Comparison of ENCODE assay signal across 1 cellular context in genomic region chr10:77045046-77045445, GRCh38.
TF ChIP-seq lines count a peak whose summit lies in the region.

No MANE protein-coding gene starts in this region.

TF ChIP-seq in H1, 55 proteins besides CTCF, POLR2A, EP300 and RAD21 (continued from another document):
- TF ChIP-seq KDM4A (IDR thresholded peaks at IDR 0.05; ENCODE audit: low read depth, low read length, severe bottlenecking), result no peak
- TF ChIP-seq, protein P1, sequence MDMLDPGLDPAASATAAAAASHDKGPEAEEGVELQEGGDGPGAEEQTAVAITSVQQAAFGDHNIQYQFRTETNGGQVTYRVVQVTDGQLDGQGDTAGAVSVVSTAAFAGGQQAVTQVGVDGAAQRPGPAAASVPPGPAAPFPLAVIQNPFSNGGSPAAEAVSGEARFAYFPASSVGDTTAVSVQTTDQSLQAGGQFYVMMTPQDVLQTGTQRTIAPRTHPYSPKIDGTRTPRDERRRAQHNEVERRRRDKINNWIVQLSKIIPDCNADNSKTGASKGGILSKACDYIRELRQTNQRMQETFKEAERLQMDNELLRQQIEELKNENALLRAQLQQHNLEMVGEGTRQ (IDR thresholded peaks at IDR 0.05; ENCODE audit: low read length), result no peak
- TF ChIP-seq SP4 (IDR thresholded peaks at IDR 0.05; ENCODE audit: low read length), result no peak
- no peak for TF ChIP-seq TCF12 (IDR thresholded peaks at IDR 0.05; ENCODE audit: low read depth, low read length)
- no peak for TF ChIP-seq JUND (IDR thresholded peaks at IDR 0.05; ENCODE audit: low read length)
- TF ChIP-seq HDAC2 (IDR thresholded peaks at IDR 0.05; ENCODE audit: borderline replicate concordance in 1 of 2, low read depth in 2 of 2, low read length in 2 of 2), result no peak
TF ChIP-seq in H1: peak in this region for 0.
